ENCODE assay signal across 8 cellular contexts in the genomic region with DNA sequence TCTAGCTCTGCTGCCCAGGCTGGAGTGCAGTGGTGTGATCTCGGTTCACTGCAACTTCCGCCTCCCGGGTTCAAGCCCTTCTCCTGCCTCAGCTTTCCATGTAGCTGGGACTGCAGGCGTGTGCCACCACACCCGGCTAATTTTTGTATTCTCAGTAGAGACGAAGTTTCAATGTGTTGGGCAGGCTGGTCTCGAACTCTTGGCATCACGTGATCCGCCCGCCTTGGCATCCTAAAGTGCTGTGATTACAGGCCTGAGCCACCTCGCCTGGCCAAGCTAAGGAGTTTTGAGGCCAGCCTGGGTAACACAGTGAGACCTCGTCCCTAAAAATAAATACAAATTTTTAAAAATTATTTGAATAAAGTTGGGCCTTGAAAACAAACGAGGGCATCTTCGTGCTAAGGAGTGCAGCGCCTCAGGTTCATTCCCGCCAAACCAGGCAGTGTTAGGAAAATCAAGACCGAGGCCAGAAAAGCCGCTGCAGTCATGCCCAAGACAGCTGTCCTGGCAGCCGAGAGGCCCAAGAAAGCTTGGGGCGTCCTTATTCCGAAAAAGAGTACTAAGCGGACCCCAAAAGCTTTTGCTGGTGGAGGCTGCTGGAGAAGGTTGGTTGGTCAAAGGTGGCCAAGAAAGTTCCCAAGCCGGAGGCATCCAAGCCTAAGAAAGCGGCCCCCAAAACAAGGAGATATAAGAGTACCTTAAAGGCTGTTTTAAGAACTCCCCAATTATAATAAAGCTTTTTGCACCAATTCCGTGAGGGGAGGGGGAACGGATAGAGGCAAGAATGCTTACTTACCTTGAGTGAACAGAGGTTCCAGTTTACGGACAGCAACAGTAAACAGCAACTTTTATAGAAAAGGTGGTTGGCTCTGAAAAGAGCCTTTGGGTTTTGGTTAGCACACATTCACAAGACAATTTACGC.
DNase-seq lines count a peak whose midpoint lies in the region; ATAC-seq and TF ChIP-seq lines count a peak whose summit lies in the region.

No MANE protein-coding gene starts in this region.

- peak in 2 of 10 experiments; percentile 15 to 27 for DNase-seq in CD4-positive, alpha-beta T cell
- peak; percentile 49 for DNase-seq in activated T-cell treated with anti-CD3 and anti-CD28 coated beads, Interleukin-2, amount 50 U/mL, for 24 hours
- DNase-seq in right cardiac atrium (no peak), KBM-7 (no peak), Ammon's horn (ENCODE audit: low spot score) (no peak)

- H3K4me1 Mint-ChIP-seq in CD4-positive, alpha-beta T cell (ENCODE audit: low read depth): peaks cover 58% of the 10 kb centered on the region
- peaks cover 46% of the 10 kb centered on the region for H3K4me1 Mint-ChIP-seq in activated T-cell treated with anti-CD3 and anti-CD28 coated beads, Interleukin-2, amount 50 U/mL, for 24 hours (ENCODE audit: low read depth)

- in situ Hi-C loops in KBM-7 (cut with MboI; ENCODE audit: low pct_unique_long_range_greater_than_20kb, low sequenced_read_pairs): loop anchor here (25.0 kb wide), 1 partner anchor 941 kb away; a partner anchor contains a TSS

- CTCF ChIA-PET in CD4-positive, alpha-beta T cell (lab: Charles Lee): interaction anchor here (1.0 to 6.4 kb wide), 14 partner anchors 8 to 99 kb away, joined by 3 to 56 read pairs (median 6); a partner anchor contains a TSS

- 30% methylated on average over 28 of the region's 28 CpGs for WGBS in right cardiac atrium

- peak overlapping the region; percentile 94 for H3K4me3 Mint-ChIP-seq in CD4-positive, alpha-beta T cell
- H3K4me3 Mint-ChIP-seq in activated T-cell treated with anti-CD3 and anti-CD28 coated beads, Interleukin-2, amount 50 U/mL, for 24 hours: peak overlapping the region; percentile 96

- H3K27me3 ChIP-seq in CD4-positive, alpha-beta T cell (ENCODE audit: control insufficient read depth, insufficient read depth, low read length): no peaks in the 10 kb centered on the region
- H3K27me3 ChIP-seq in right cardiac atrium (ENCODE audit: control insufficient read depth, insufficient read depth): no peaks in the 10 kb centered on the region

- H3K27me3 Mint-ChIP-seq in CD4-positive, alpha-beta T cell: no peaks in the 10 kb centered on the region
- H3K27me3 Mint-ChIP-seq in activated T-cell treated with anti-CD3 and anti-CD28 coated beads, Interleukin-2, amount 50 U/mL, for 24 hours: no peaks in the 10 kb centered on the region

- peaks cover 5% of the 10 kb centered on the region for H3K4me1 ChIP-seq in right cardiac atrium (ENCODE audit: control insufficient read depth, insufficient read depth, low read length)

- no peak for TF ChIP-seq CTCF in CD4-positive, alpha-beta T cell (IDR thresholded peaks at IDR 0.05)

- peak; percentile 1 for ATAC-seq in CD4-positive, alpha-beta T cell (ENCODE audit: poor library complexity)
- ATAC-seq in right cardiac atrium (no peak), HG03280 (IDR thresholded peaks at IDR 0.05; ENCODE audit: unreplicated experiment) (no peak)

- peak overlapping the region; percentile 97 for H3K27ac Mint-ChIP-seq in CD4-positive, alpha-beta T cell
- H3K27ac Mint-ChIP-seq in activated T-cell treated with anti-CD3 and anti-CD28 coated beads, Interleukin-2, amount 50 U/mL, for 24 hours: peak overlapping the region; percentile 98

- peaks cover 40% of the 10 kb centered on the region for H3K36me3 Mint-ChIP-seq in CD4-positive, alpha-beta T cell (ENCODE audit: low read depth)
- peaks cover 36% of the 10 kb centered on the region for H3K36me3 Mint-ChIP-seq in activated T-cell treated with anti-CD3 and anti-CD28 coated beads, Interleukin-2, amount 50 U/mL, for 24 hours (ENCODE audit: low read depth)

- H3K9me3 Mint-ChIP-seq in CD4-positive, alpha-beta T cell: no peaks in the 10 kb centered on the region
- no peaks in the 10 kb centered on the region for H3K9me3 Mint-ChIP-seq in activated T-cell treated with anti-CD3 and anti-CD28 coated beads, Interleukin-2, amount 50 U/mL, for 24 hours

- POLR2A ChIA-PET in CD4-positive, alpha-beta T cell (lab: Charles Lee): interaction anchor here (0.6 to 21.3 kb wide), 48 partner anchors 10 to 1698 kb away, joined by 3 to 1838 read pairs (median 66); a partner anchor contains a TSS

- TF ChIP-seq EP300 in Ishikawa (IDR thresholded peaks at IDR 0.05; ENCODE audit: borderline replicate concordance): no peak

- intact Hi-C loops in CD4-positive, alpha-beta T cell (cut with DNase I, micrococcal nuclease): loop anchor here in 1 of 2 experiments (1.0 to 5.0 kb wide), 4 partner anchors 8 to 169 kb away; a partner anchor contains a TSS
- intact Hi-C loops in right cardiac atrium (cut with DNase I): loop anchor here in 1 of 4 donors (10.0 kb wide), 2 partner anchors 71 to 141 kb away; a partner anchor contains a TSS

- H3K9me3 ChIP-seq in CD4-positive, alpha-beta T cell (ENCODE audit: control insufficient read depth, low read length): no peaks in the 10 kb centered on the region
- H3K9me3 ChIP-seq in right cardiac atrium (ENCODE audit: control insufficient read depth, low read length): no peaks in the 10 kb centered on the region

- no peak for TF ChIP-seq RAD21 in Ishikawa (IDR thresholded peaks at IDR 0.05; ENCODE audit: low read depth)

- H3K27ac ChIP-seq in CD4-positive, alpha-beta T cell (ENCODE audit: low read depth, low read length): peak overlapping the region; percentile 87
- peak overlapping the region; percentile 99 for H3K27ac ChIP-seq in right cardiac atrium (ENCODE audit: low read length)
- peak overlapping the region in 19 of 21 experiments; percentile 10 to 84 (median 74) for H3K27ac ChIP-seq in skin epidermis

- H3K4me3 ChIP-seq in right cardiac atrium (ENCODE audit: low read length) (peak overlapping the region; percentile 82), skin epidermis (peak overlapping the region; percentile 47 to 65 (median 53))

TF ChIP-seq in Ishikawa, 13 proteins besides CTCF, POLR2A, EP300 and RAD21:
- TF ChIP-seq, protein P1, sequence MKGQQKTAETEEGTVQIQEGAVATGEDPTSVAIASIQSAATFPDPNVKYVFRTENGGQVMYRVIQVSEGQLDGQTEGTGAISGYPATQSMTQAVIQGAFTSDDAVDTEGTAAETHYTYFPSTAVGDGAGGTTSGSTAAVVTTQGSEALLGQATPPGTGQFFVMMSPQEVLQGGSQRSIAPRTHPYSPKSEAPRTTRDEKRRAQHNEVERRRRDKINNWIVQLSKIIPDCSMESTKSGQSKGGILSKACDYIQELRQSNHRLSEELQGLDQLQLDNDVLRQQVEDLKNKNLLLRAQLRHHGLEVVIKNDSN (IDR thresholded peaks at IDR 0.05): peak; percentile 41
- TF ChIP-seq NFIC (IDR thresholded peaks at IDR 0.05) (no peak), EGR1 (IDR thresholded peaks at IDR 0.05) (no peak)
- TF ChIP-seq, protein P2, sequence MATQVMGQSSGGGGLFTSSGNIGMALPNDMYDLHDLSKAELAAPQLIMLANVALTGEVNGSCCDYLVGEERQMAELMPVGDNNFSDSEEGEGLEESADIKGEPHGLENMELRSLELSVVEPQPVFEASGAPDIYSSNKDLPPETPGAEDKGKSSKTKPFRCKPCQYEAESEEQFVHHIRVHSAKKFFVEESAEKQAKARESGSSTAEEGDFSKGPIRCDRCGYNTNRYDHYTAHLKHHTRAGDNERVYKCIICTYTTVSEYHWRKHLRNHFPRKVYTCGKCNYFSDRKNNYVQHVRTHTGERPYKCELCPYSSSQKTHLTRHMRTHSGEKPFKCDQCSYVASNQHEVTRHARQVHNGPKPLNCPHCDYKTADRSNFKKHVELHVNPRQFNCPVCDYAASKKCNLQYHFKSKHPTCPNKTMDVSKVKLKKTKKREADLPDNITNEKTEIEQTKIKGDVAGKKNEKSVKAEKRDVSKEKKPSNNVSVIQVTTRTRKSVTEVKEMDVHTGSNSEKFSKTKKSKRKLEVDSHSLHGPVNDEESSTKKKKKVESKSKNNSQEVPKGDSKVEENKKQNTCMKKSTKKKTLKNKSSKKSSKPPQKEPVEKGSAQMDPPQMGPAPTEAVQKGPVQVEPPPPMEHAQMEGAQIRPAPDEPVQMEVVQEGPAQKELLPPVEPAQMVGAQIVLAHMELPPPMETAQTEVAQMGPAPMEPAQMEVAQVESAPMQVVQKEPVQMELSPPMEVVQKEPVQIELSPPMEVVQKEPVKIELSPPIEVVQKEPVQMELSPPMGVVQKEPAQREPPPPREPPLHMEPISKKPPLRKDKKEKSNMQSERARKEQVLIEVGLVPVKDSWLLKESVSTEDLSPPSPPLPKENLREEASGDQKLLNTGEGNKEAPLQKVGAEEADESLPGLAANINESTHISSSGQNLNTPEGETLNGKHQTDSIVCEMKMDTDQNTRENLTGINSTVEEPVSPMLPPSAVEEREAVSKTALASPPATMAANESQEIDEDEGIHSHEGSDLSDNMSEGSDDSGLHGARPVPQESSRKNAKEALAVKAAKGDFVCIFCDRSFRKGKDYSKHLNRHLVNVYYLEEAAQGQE (IDR thresholded peaks at IDR 0.05; ENCODE audit: low read depth): no peak
TF ChIP-seq in Ishikawa: peak in this region for 1.
